Comparison of ENCODE assay signal across 1 cellular context in the genomic region with DNA sequence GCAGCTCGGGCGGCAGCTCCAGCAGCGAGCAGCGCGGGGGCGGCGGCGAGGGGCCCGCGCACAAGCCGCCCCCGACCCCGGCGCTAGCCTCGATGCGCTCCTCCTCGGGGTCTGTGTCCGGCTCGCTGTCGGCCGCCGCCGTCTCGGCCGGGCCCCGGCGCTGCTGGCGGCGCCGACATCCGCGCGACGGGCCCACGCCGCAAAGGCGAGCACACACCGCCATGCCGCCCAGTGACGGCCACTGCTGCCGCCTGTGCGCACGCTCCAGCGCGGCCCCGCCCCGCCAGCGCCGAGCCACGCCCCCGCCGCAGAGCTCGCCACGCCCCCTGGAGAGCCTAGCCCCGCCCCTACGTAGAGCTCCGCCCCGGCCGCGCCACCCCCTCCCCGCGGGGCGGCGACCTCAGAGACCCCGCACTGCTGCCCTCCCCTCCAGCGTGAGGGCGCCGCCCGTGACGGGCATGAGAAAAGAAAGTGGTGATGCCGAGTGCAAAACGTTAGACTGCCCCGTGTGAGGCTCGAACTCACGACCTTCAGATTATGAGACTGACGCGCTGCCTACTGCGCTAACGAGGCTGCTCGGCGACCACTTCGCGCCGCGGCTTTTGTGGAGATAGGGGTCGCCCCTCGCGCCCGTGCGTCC.
A peak's percentile ranks its signal among the peaks of the same experiment; 100 is the strongest.
TF ChIP-seq lines count a peak whose summit lies in the region.

A gene with protein sequence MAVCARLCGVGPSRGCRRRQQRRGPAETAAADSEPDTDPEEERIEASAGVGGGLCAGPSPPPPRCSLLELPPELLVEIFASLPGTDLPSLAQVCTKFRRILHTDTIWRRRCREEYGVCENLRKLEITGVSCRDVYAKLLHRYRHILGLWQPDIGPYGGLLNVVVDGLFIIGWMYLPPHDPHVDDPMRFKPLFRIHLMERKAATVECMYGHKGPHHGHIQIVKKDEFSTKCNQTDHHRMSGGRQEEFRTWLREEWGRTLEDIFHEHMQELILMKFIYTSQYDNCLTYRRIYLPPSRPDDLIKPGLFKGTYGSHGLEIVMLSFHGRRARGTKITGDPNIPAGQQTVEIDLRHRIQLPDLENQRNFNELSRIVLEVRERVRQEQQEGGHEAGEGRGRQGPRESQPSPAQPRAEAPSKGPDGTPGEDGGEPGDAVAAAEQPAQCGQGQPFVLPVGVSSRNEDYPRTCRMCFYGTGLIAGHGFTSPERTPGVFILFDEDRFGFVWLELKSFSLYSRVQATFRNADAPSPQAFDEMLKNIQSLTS (minus strand): TSS at position 255 of the 640 bp plus-strand sequence. CDS start 32 bp downstream, at position 223.

TF ChIP-seq in GM12878, 131 proteins besides CTCF, POLR2A, EP300 and RAD21 (continued from another document and continues in another):
- TF ChIP-seq, protein P1, sequence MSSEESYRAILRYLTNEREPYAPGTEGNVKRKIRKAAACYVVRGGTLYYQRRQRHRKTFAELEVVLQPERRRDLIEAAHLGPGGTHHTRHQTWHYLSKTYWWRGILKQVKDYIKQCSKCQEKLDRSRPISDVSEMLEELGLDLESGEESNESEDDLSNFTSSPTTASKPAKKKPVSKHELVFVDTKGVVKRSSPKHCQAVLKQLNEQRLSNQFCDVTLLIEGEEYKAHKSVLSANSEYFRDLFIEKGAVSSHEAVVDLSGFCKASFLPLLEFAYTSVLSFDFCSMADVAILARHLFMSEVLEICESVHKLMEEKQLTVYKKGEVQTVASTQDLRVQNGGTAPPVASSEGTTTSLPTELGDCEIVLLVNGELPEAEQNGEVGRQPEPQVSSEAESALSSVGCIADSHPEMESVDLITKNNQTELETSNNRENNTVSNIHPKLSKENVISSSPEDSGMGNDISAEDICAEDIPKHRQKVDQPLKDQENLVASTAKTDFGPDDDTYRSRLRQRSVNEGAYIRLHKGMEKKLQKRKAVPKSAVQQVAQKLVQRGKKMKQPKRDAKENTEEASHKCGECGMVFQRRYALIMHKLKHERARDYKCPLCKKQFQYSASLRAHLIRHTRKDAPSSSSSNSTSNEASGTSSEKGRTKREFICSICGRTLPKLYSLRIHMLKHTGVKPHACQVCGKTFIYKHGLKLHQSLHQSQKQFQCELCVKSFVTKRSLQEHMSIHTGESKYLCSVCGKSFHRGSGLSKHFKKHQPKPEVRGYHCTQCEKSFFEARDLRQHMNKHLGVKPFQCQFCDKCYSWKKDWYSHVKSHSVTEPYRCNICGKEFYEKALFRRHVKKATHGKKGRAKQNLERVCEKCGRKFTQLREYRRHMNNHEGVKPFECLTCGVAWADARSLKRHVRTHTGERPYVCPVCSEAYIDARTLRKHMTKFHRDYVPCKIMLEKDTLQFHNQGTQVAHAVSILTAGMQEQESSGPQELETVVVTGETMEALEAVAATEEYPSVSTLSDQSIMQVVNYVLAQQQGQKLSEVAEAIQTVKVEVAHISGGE (CRISPR knock-in tag; IDR thresholded peaks at IDR 0.05), result no peak
- TF ChIP-seq MTA2 (IDR thresholded peaks at IDR 0.05; ENCODE audit: low read depth) (no peak), NBN (IDR thresholded peaks at IDR 0.05) (peak; percentile 94), ZNF207 (IDR thresholded peaks at IDR 0.05; ENCODE audit: borderline replicate concordance) (peak; percentile 92), MXI1 (IDR thresholded peaks at IDR 0.05; ENCODE audit: low read depth, low read length) (peak; percentile 91), ATF7 (IDR thresholded peaks at IDR 0.05; ENCODE audit: low read depth) (no peak), GABPA (IDR thresholded peaks at IDR 0.05; ENCODE audit: low read depth) (peak; percentile 57; the same call in 1 of the 2 replicates), CREM (IDR thresholded peaks at IDR 0.05; ENCODE audit: low read depth) (peak; percentile 80), IKZF2 (IDR thresholded peaks at IDR 0.05) (peak in 1 of 2 experiments; percentile 66; a peak in 2 of 4 replicates), SMARCA5 (IDR thresholded peaks at IDR 0.05) (peak; percentile 63), CHD1 (IDR thresholded peaks at IDR 0.05; ENCODE audit: low read depth, low read length) (0 out of 2 replicates have a peak, but pooled peaks have one; percentile 60), LARP7 (IDR thresholded peaks at IDR 0.05) (peak; percentile 98), ZNF217 (IDR thresholded peaks at IDR 0.05) (peak; percentile 58; the same call in 1 of the 2 replicates), SREBF1 (IDR thresholded peaks at IDR 0.05; ENCODE audit: low read length) (peak; percentile 46; the same call in 1 of the 2 replicates), PAX8 (IDR thresholded peaks at IDR 0.05) (no peak), POU2F2 (IDR thresholded peaks at IDR 0.05; ENCODE audit: borderline replicate concordance, low read depth, low read length) (peak; percentile 47; the same call in 1 of the 3 replicates), STAT3 (IDR thresholded peaks at IDR 0.05; ENCODE audit: low read depth, low read length) (no peak), SIX5 (IDR thresholded peaks at IDR 0.05; ENCODE audit: low read depth, low read length, severe bottlenecking) (no peak), NR2F1 (conservative IDR thresholded peaks at IDR 0.05) (peak; percentile 89), TCF3 (IDR thresholded peaks at IDR 0.05; ENCODE audit: borderline replicate concordance, insufficient read depth, low read depth, low read length) (no peak), SUZ12 (IDR thresholded peaks at IDR 0.05; ENCODE audit: unreplicated experiment) (no peak), MEF2A (IDR thresholded peaks at IDR 0.05; ENCODE audit: insufficient read depth, low read depth, low read length) (peak; percentile 74)
- TF ChIP-seq, protein P2, sequence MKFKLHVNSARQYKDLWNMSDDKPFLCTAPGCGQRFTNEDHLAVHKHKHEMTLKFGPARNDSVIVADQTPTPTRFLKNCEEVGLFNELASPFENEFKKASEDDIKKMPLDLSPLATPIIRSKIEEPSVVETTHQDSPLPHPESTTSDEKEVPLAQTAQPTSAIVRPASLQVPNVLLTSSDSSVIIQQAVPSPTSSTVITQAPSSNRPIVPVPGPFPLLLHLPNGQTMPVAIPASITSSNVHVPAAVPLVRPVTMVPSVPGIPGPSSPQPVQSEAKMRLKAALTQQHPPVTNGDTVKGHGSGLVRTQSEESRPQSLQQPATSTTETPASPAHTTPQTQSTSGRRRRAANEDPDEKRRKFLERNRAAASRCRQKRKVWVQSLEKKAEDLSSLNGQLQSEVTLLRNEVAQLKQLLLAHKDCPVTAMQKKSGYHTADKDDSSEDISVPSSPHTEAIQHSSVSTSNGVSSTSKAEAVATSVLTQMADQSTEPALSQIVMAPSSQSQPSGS (IDR thresholded peaks at IDR 0.05; ENCODE audit: low read length), result no peak
- TF ChIP-seq, protein P3, sequence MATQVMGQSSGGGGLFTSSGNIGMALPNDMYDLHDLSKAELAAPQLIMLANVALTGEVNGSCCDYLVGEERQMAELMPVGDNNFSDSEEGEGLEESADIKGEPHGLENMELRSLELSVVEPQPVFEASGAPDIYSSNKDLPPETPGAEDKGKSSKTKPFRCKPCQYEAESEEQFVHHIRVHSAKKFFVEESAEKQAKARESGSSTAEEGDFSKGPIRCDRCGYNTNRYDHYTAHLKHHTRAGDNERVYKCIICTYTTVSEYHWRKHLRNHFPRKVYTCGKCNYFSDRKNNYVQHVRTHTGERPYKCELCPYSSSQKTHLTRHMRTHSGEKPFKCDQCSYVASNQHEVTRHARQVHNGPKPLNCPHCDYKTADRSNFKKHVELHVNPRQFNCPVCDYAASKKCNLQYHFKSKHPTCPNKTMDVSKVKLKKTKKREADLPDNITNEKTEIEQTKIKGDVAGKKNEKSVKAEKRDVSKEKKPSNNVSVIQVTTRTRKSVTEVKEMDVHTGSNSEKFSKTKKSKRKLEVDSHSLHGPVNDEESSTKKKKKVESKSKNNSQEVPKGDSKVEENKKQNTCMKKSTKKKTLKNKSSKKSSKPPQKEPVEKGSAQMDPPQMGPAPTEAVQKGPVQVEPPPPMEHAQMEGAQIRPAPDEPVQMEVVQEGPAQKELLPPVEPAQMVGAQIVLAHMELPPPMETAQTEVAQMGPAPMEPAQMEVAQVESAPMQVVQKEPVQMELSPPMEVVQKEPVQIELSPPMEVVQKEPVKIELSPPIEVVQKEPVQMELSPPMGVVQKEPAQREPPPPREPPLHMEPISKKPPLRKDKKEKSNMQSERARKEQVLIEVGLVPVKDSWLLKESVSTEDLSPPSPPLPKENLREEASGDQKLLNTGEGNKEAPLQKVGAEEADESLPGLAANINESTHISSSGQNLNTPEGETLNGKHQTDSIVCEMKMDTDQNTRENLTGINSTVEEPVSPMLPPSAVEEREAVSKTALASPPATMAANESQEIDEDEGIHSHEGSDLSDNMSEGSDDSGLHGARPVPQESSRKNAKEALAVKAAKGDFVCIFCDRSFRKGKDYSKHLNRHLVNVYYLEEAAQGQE (IDR thresholded peaks at IDR 0.05; ENCODE audit: low read depth, low read length), result no peak
- TF ChIP-seq, protein P4, sequence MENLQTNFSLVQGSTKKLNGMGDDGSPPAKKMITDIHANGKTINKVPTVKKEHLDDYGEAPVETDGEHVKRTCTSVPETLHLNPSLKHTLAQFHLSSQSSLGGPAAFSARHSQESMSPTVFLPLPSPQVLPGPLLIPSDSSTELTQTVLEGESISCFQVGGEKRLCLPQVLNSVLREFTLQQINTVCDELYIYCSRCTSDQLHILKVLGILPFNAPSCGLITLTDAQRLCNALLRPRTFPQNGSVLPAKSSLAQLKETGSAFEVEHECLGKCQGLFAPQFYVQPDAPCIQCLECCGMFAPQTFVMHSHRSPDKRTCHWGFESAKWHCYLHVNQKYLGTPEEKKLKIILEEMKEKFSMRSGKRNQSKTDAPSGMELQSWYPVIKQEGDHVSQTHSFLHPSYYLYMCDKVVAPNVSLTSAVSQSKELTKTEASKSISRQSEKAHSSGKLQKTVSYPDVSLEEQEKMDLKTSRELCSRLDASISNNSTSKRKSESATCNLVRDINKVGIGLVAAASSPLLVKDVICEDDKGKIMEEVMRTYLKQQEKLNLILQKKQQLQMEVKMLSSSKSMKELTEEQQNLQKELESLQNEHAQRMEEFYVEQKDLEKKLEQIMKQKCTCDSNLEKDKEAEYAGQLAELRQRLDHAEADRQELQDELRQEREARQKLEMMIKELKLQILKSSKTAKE (IDR thresholded peaks at IDR 0.05; ENCODE audit: low read depth, poor library complexity, severe bottlenecking), result peak; percentile 19
- TF ChIP-seq, protein P5, sequence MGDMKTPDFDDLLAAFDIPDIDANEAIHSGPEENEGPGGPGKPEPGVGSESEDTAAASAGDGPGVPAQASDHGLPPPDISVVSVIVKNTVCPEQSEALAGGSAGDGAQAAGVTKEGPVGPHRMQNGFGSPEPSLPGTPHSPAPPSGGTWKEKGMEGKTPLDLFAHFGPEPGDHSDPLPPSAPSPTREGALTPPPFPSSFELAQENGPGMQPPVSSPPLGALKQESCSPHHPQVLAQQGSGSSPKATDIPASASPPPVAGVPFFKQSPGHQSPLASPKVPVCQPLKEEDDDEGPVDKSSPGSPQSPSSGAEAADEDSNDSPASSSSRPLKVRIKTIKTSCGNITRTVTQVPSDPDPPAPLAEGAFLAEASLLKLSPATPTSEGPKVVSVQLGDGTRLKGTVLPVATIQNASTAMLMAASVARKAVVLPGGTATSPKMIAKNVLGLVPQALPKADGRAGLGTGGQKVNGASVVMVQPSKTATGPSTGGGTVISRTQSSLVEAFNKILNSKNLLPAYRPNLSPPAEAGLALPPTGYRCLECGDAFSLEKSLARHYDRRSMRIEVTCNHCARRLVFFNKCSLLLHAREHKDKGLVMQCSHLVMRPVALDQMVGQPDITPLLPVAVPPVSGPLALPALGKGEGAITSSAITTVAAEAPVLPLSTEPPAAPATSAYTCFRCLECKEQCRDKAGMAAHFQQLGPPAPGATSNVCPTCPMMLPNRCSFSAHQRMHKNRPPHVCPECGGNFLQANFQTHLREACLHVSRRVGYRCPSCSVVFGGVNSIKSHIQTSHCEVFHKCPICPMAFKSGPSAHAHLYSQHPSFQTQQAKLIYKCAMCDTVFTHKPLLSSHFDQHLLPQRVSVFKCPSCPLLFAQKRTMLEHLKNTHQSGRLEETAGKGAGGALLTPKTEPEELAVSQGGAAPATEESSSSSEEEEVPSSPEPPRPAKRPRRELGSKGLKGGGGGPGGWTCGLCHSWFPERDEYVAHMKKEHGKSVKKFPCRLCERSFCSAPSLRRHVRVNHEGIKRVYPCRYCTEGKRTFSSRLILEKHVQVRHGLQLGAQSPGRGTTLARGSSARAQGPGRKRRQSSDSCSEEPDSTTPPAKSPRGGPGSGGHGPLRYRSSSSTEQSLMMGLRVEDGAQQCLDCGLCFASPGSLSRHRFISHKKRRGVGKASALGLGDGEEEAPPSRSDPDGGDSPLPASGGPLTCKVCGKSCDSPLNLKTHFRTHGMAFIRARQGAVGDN (IDR thresholded peaks at IDR 0.05), result peak; percentile 84
- TF ChIP-seq, protein P6, sequence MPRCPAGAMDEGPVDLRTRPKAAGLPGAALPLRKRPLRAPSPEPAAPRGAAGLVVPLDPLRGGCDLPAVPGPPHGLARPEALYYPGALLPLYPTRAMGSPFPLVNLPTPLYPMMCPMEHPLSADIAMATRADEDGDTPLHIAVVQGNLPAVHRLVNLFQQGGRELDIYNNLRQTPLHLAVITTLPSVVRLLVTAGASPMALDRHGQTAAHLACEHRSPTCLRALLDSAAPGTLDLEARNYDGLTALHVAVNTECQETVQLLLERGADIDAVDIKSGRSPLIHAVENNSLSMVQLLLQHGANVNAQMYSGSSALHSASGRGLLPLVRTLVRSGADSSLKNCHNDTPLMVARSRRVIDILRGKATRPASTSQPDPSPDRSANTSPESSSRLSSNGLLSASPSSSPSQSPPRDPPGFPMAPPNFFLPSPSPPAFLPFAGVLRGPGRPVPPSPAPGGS (IDR thresholded peaks at IDR 0.05; ENCODE audit: borderline replicate concordance, insufficient read depth, low read depth, low read length, poor library complexity, severe bottlenecking), result no peak
- TF ChIP-seq, protein P7, sequence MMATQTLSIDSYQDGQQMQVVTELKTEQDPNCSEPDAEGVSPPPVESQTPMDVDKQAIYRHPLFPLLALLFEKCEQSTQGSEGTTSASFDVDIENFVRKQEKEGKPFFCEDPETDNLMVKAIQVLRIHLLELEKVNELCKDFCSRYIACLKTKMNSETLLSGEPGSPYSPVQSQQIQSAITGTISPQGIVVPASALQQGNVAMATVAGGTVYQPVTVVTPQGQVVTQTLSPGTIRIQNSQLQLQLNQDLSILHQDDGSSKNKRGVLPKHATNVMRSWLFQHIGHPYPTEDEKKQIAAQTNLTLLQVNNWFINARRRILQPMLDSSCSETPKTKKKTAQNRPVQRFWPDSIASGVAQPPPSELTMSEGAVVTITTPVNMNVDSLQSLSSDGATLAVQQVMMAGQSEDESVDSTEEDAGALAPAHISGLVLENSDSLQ (IDR thresholded peaks at IDR 0.05), result peak; percentile 70
- TF ChIP-seq, protein P8, sequence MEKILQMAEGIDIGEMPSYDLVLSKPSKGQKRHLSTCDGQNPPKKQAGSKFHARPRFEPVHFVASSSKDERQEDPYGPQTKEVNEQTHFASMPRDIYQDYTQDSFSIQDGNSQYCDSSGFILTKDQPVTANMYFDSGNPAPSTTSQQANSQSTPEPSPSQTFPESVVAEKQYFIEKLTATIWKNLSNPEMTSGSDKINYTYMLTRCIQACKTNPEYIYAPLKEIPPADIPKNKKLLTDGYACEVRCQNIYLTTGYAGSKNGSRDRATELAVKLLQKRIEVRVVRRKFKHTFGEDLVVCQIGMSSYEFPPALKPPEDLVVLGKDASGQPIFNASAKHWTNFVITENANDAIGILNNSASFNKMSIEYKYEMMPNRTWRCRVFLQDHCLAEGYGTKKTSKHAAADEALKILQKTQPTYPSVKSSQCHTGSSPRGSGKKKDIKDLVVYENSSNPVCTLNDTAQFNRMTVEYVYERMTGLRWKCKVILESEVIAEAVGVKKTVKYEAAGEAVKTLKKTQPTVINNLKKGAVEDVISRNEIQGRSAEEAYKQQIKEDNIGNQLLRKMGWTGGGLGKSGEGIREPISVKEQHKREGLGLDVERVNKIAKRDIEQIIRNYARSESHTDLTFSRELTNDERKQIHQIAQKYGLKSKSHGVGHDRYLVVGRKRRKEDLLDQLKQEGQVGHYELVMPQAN (conservative IDR thresholded peaks at IDR 0.05), result peak; percentile 96
